In the genomic region with DNA sequence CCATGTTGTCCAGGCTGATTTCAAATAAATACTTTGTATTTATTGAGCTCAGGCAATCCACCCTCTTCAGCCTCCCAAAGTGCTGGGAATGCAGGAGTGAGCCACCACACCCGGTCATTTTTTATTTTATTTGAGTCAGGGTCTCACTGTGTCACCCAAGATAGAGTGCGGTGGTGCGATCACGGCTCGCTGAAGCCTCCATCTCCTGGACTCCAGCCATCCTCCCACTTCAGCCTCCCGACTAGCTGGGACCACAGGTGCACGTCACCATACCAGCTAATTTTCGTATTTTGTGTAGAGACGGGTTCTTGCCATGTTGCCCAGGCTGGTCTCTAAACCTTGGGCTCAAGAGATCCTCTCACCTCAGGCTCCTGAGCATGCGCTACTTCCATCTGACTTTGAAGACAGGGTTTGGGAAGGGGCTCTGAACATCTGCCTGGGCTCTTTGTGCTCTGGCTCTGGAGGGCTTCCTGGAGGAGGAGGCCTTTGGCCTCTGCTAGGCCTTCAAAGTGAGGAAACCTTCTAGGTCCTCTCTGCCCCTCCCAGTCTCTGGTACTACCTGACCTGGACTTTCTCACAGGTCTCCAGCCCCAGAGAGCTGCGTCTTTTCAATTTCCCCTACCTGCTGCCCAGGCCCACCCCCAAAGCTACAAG, we compare ENCODE assay signal across 12 cellular contexts. TPM values are rescaled to one million over a fixed set of nuclear protein-coding genes. Genes with fewer than 3 reads are reported as not detected.
DNase-seq lines count a peak whose midpoint lies in the region; ATAC-seq and TF ChIP-seq lines count a peak whose summit lies in the region.
"Had no signal": no experiment of that assay in that cellular context is flagged by ENCODE, and none has a peak within 500 bp of the region (broad histone marks: within the 10 kb centered on the region; RNA-seq: fewer than 3 reads in every experiment).

No MANE protein-coding gene starts in this region.

- TF ChIP-seq CTCF in RWPE1 (conservative IDR thresholded peaks at IDR 0.05; ENCODE audit: low read depth) (no peak), psoas muscle (IDR thresholded peaks at IDR 0.05) (no peak)

- intact Hi-C loops in right cardiac atrium (cut with DNase I) (loop anchor here in 1 of 4 donors (5.0 kb wide), 1 partner anchor 40 kb away; no protein-coding TSS in a partner anchor), psoas muscle (cut with DNase I) (no loop called here)

- 93% methylated on average over 11 of the region's 11 CpGs for WGBS in right cardiac atrium
- 87 to 92% (median 90%) methylated on average over 11 of the region's 11 CpGs for WGBS in psoas muscle, 3 donors

- CTCF ChIA-PET in RWPE1 (lab: Yijun Ruan, JAX) = interaction anchor here (2.2 kb wide), 1 partner anchor 43 kb away, joined by 5 read pairs; no protein-coding TSS in a partner anchor

- no peak for ATAC-seq in right cardiac atrium
- no peak for ATAC-seq in psoas muscle
- no peak for ATAC-seq in GM18519 (IDR thresholded peaks at IDR 0.05; ENCODE audit: low FRiP score, unreplicated experiment)
- no peak for ATAC-seq in GM18517 (IDR thresholded peaks at IDR 0.05; ENCODE audit: unreplicated experiment)
- no peak for ATAC-seq in GM19455 (IDR thresholded peaks at IDR 0.05; ENCODE audit: unreplicated experiment)

- DNase-seq in RWPE1 (ENCODE audit: low spot score) (no peak), right cardiac atrium (peak in 2 of 3 donors; percentile 53 to 58), psoas muscle (peak in 1 of 2 donors; percentile 54), dedifferentiated amniotic fluid mesenchymal stem cell (ENCODE audit: extremely low spot score) (no peak)

- H3K36me3 ChIP-seq in ES-I3 (ENCODE audit: insufficient read depth, low read length) (no peaks in the 10 kb centered on the region), psoas muscle (ENCODE audit: insufficient read depth in 1 of 2, low read depth in 1 of 2) (no peaks in the 10 kb centered on the region)
- H3K36me3 ChIP-seq: colonic mucosa had no signal

- H3K9ac ChIP-seq in ES-I3 (ENCODE audit: low read depth, low read length) = peak overlapping the region; percentile 40; the same call in 1 of the 2 replicates

- H3K27me3 ChIP-seq in right cardiac atrium (ENCODE audit: control insufficient read depth, insufficient read depth) (no peaks in the 10 kb centered on the region), psoas muscle (ENCODE audit: insufficient read depth in 3 of 3, low read length in 2 of 3) (no peaks in the 10 kb centered on the region)
- H3K27me3 ChIP-seq: colonic mucosa had no signal

- H3K4me1 ChIP-seq in ES-I3 (ENCODE audit: insufficient read depth, low read length) (peaks cover 13% of the 10 kb centered on the region), right cardiac atrium (ENCODE audit: control insufficient read depth, insufficient read depth, low read length) (peaks cover 2% of the 10 kb centered on the region), psoas muscle (peaks cover 36% of the 10 kb centered on the region)

- POLR2A ChIA-PET in RWPE1 (lab: Yijun Ruan, JAX; ENCODE audit: low non-redundant PET) = no interaction called here

- no peaks in the 10 kb centered on the region for H3K9me3 ChIP-seq in ES-I3 (ENCODE audit: control insufficient read depth, insufficient read depth, low read length)
- no peaks in the 10 kb centered on the region for H3K9me3 ChIP-seq in right cardiac atrium (ENCODE audit: control insufficient read depth, low read length)
- H3K9me3 ChIP-seq in psoas muscle = no peaks in the 10 kb centered on the region
- H3K9me3 ChIP-seq: colonic mucosa had no signal

- H3K27ac ChIP-seq in RWPE1 (peak overlapping the region; percentile 70; the same call in 1 of the 2 replicates), right cardiac atrium (ENCODE audit: low read length) (peak overlapping the region; percentile 58), psoas muscle (peak overlapping the region; percentile 100)

- H3K4me3 ChIP-seq in right cardiac atrium (ENCODE audit: low read length) (no peak overlapping the region), psoas muscle (peak overlapping the region; percentile 84)

RNA-seq across cellular contexts. Expression of gene HSPB7, which starts 5.8 kb away (rescaled TPM):
- total RNA-seq in right cardiac atrium = 1,000 to 10,000 TPM; 2,213 to 3,018 (median 2,419) TPM
- 3,985 TPM for polyA plus RNA-seq in right cardiac atrium
- total RNA-seq in psoas muscle = 1,000 to 10,000 TPM; 1,183 to 3,738 (median 2,852) TPM
- 1,000 to 10,000 TPM; 1,867 to 2,156 (median 2,058) TPM for polyA plus RNA-seq in psoas muscle
- total RNA-seq: glomerular endothelial cell, HT1080 had no signal

RNA-seq across cellular contexts. Expression of gene SRARP, which starts 8.0 kb away (rescaled TPM):
- total RNA-seq in right cardiac atrium (under 1 TPM in 3 of 4 donors, not detected in 1; 0.09 to 0.37 (median 0.14) TPM), psoas muscle (under 1 TPM in 1 of 4 donors, not detected in 3; 0.06 TPM)
- polyA plus RNA-seq in right cardiac atrium (0.77 TPM), psoas muscle (under 1 TPM; 0.06 to 0.17 (median 0.09) TPM)
- total RNA-seq: colonic mucosa, glomerular endothelial cell, HT1080, RPMI7951 had no signal

RNA-seq across cellular contexts. Expression of gene CLCNKA, which starts 9.8 kb away (rescaled TPM):
- total RNA-seq in right cardiac atrium = under 1 TPM; 0.31 to 0.93 (median 0.64) TPM
- polyA plus RNA-seq in right cardiac atrium = 0.52 TPM
- 1 to 10 TPM in 3 of 4 donors, under 1 TPM in 1; 0.84 to 2.2 (median 1.4) TPM for total RNA-seq in psoas muscle
- polyA plus RNA-seq in psoas muscle = 1 to 10 TPM in 1 of 3 donors, under 1 TPM in 2; 0.30 to 1.2 (median 0.63) TPM
- total RNA-seq: glomerular endothelial cell, HT1080 had no signal

RNA-seq across cellular contexts. Expression of gene CLCNKB, which starts 31.5 kb away (rescaled TPM):
- total RNA-seq in right cardiac atrium (1 to 10 TPM; 1.9 to 4.7 (median 4.1) TPM), psoas muscle (under 1 TPM in 1 of 4 donors, not detected in 3; 0.30 TPM)
- polyA plus RNA-seq in right cardiac atrium (3.4 TPM), psoas muscle (under 1 TPM in 2 of 3 donors, not detected in 1; 0.05 to 0.31 TPM)
- total RNA-seq: glomerular endothelial cell, HT1080, RPMI7951 had no signal

RNA-seq across cellular contexts. Expression of gene ZBTB17, which starts 36.2 kb away (rescaled TPM):
- total RNA-seq in right cardiac atrium = 10 to 100 TPM; 22.8 to 27.0 (median 24.0) TPM
- polyA plus RNA-seq in right cardiac atrium = 22.1 TPM
- 10 to 100 TPM; 23.5 to 29.5 (median 26.2) TPM for total RNA-seq in psoas muscle
- polyA plus RNA-seq in psoas muscle = 10 to 100 TPM; 32.1 to 44.3 (median 34.2) TPM

Comparison
In these comparisons a context has a peak if more than half of its experiments do, and no peak if none do; other contexts are left out.
1. DNase-seq: peak in right cardiac atrium (2 of 3); none in RWPE1 (single experiment) and dedifferentiated amniotic fluid mesenchymal stem cell (single experiment).
2. Peak in every context shown above with its lines, with median percentiles within 50 percentile points of each other: H3K27ac ChIP-seq.